In genomic region chr5:139681466-139681865, GRCh38 we compare ENCODE assay signal across 18 cellular contexts. TPM values are rescaled to one million over a fixed set of nuclear protein-coding genes. Genes with fewer than 3 reads are reported as not detected.
DNase-seq lines count a peak whose midpoint lies in the region; ATAC-seq, FAIRE-seq and TF ChIP-seq lines count a peak whose summit lies in the region.
"Had no signal": no experiment of that assay in that cellular context is flagged by ENCODE, and none has a peak within 500 bp of the region (broad histone marks: within the 10 kb centered on the region; RNA-seq: fewer than 3 reads in every experiment).

No MANE protein-coding gene starts in this region.

- H3K27ac Mint-ChIP-seq in astrocyte (ENCODE audit: unreplicated experiment), result no peak overlapping the region
- peak overlapping the region; percentile 41 for H3K27ac Mint-ChIP-seq in memory B cell
- peak overlapping the region; percentile 20 for H3K27ac Mint-ChIP-seq in stimulated activated naive B cell treated with anti-CD40 and anti-IgM and Interleukin-4, amounts not matched to agents 10 μg/mL and 1 μg/mL and 100 μg/mL, for 72 hours
- H3K27ac Mint-ChIP-seq: HFFc6 had no signal

- H3K9ac ChIP-seq in BLaER1 (no peak overlapping the region), astrocyte (ENCODE audit: low read length) (peak overlapping the region; percentile 16)

- peaks cover 73% of the 10 kb centered on the region for H3K79me2 ChIP-seq in astrocyte (ENCODE audit: insufficient read depth, low read length)

- H3K4me2 ChIP-seq in BLaER1 (peak overlapping the region; percentile 45), astrocyte (ENCODE audit: low read length) (no peak overlapping the region)

- H4K20me1 ChIP-seq in BLaER1 (peaks cover 80% of the 10 kb centered on the region), astrocyte (ENCODE audit: insufficient read depth, low read length) (peaks cover 73% of the 10 kb centered on the region)

- 0 out of 2 replicates have a peak overlapping the region, but pooled peaks have one; percentile 35 for H3K27ac ChIP-seq in BLaER1
- no peak overlapping the region for H3K27ac ChIP-seq in astrocyte (ENCODE audit: low read depth, low read length)
- H3K27ac ChIP-seq: HL-60, SJCRH30 had no signal

- FAIRE-seq in astrocyte (lab: Jason Lieb, UNC) (no peak), GM19239 (lab: Jason Lieb, UNC) (no peak)
- FAIRE-seq: HTR-8/SVneo had no signal

- H3K4me3 ChIP-seq in BLaER1 (no peak overlapping the region), astrocyte (ENCODE audit: insufficient read depth, low read depth, low read length) (no peak overlapping the region), foreskin fibroblast (ENCODE audit: low read depth in 1 of 2, low read length in 2 of 2) (no peak overlapping the region), MG63 (no peak overlapping the region)
- H3K4me3 ChIP-seq: SJCRH30 had no signal

- peaks cover 45% of the 10 kb centered on the region for H3K4me1 Mint-ChIP-seq in astrocyte (ENCODE audit: low read depth, unreplicated experiment)
- H3K4me1 Mint-ChIP-seq in memory B cell, result peaks cover 43% of the 10 kb centered on the region
- peaks cover 44 to 78% of the 10 kb centered on the region in 2 donors for H3K4me1 Mint-ChIP-seq in stimulated activated naive B cell treated with anti-CD40 and anti-IgM and Interleukin-4, amounts not matched to agents 10 μg/mL and 1 μg/mL and 100 μg/mL, for 72 hours

- no peaks in the 10 kb centered on the region for H3K9me3 ChIP-seq in BLaER1
- H3K9me3 ChIP-seq in astrocyte (ENCODE audit: insufficient read depth, low read depth, low read length), result no peaks in the 10 kb centered on the region
- H3K9me3 ChIP-seq in MG63, result no peaks in the 10 kb centered on the region
- H3K9me3 ChIP-seq: SJCRH30 had no signal

- H3K4me1 ChIP-seq in BLaER1 (peaks cover 100% of the 10 kb centered on the region), astrocyte (ENCODE audit: insufficient read depth, low read length) (peaks cover 59% of the 10 kb centered on the region)

- H3K27me3 Mint-ChIP-seq in astrocyte (ENCODE audit: low read depth, unreplicated experiment) (no peaks in the 10 kb centered on the region), memory B cell (no peaks in the 10 kb centered on the region)
- no peaks in the 10 kb centered on the region for H3K27me3 Mint-ChIP-seq in stimulated activated naive B cell treated with anti-CD40 and anti-IgM and Interleukin-4, amounts not matched to agents 10 μg/mL and 1 μg/mL and 100 μg/mL, for 72 hours

- no peak for ATAC-seq in memory B cell (ENCODE audit: low read depth)
- ATAC-seq in stimulated activated naive B cell treated with anti-CD40 and anti-IgM and Interleukin-4, amounts not matched to agents 10 μg/mL and 1 μg/mL and 100 μg/mL, for 72 hours (replicated peaks), result no peak
- ATAC-seq in GM19328 (IDR thresholded peaks at IDR 0.05; ENCODE audit: unreplicated experiment), result no peak
- ATAC-seq: Panc1 had no signal

- H3K36me3 Mint-ChIP-seq in astrocyte (ENCODE audit: low read depth, unreplicated experiment) (peaks cover 25% of the 10 kb centered on the region), memory B cell (peaks cover 17% of the 10 kb centered on the region)
- peaks cover 40 to 66% of the 10 kb centered on the region in 2 donors for H3K36me3 Mint-ChIP-seq in stimulated activated naive B cell treated with anti-CD40 and anti-IgM and Interleukin-4, amounts not matched to agents 10 μg/mL and 1 μg/mL and 100 μg/mL, for 72 hours

- H3K9me3 Mint-ChIP-seq in astrocyte (ENCODE audit: unreplicated experiment) (no peaks in the 10 kb centered on the region), memory B cell (no peaks in the 10 kb centered on the region)
- no peaks in the 10 kb centered on the region for H3K9me3 Mint-ChIP-seq in stimulated activated naive B cell treated with anti-CD40 and anti-IgM and Interleukin-4, amounts not matched to agents 10 μg/mL and 1 μg/mL and 100 μg/mL, for 72 hours
- H3K9me3 Mint-ChIP-seq: CD14-positive monocyte, HFFc6 had no signal

- H3K27me3 ChIP-seq in BLaER1 (no peaks in the 10 kb centered on the region), astrocyte (ENCODE audit: insufficient read depth, low read length) (no peaks in the 10 kb centered on the region), MG63 (no peaks in the 10 kb centered on the region)
- H3K27me3 ChIP-seq: SJCRH30 had no signal

- H3K36me3 ChIP-seq in BLaER1, result peaks cover 45% of the 10 kb centered on the region
- peaks cover 2% of the 10 kb centered on the region for H3K36me3 ChIP-seq in astrocyte (ENCODE audit: insufficient read depth, low read length)
- H3K36me3 ChIP-seq in MG63, result peaks cover 86% of the 10 kb centered on the region

- TF ChIP-seq CTCF in astrocyte (IDR thresholded peaks at IDR 0.05; ENCODE audit: insufficient read depth, low read depth, low read length) (no peak), foreskin fibroblast (IDR thresholded peaks at IDR 0.05; ENCODE audit: low read depth, low read length) (no peak)

- H3K4me3 Mint-ChIP-seq in astrocyte (ENCODE audit: unreplicated experiment) (no peak overlapping the region), memory B cell (no peak overlapping the region)
- H3K4me3 Mint-ChIP-seq in stimulated activated naive B cell treated with anti-CD40 and anti-IgM and Interleukin-4, amounts not matched to agents 10 μg/mL and 1 μg/mL and 100 μg/mL, for 72 hours, result no peak overlapping the region
- H3K4me3 Mint-ChIP-seq: CD14-positive monocyte, HFFc6 had no signal

- H2AFZ ChIP-seq in astrocyte (ENCODE audit: low read depth, low read length), result no peak overlapping the region

- DNase-seq in astrocyte (ENCODE audit: low read depth) (no peak), memory B cell (ENCODE audit: low spot score in 2 of 2) (no peak), foreskin fibroblast (no peak), MG63 (no peak), GM19239 (ENCODE audit: insufficient read length, low spot score) (no peak)
- no peak for DNase-seq in stimulated activated naive B cell treated with anti-CD40 and anti-IgM and Interleukin-4, amounts not matched to agents 10 μg/mL and 1 μg/mL and 100 μg/mL, for 72 hours
- DNase-seq: DMS79 treated with DMSO at 0.1 percent for 48 hours, H7, HFFc6, NCI-H1105, NCI-H2081 treated with DMSO at 0.1 percent for 48 hours, SJCRH30 had no signal

RNA-seq across cellular contexts. Expression of gene CXXC5, which starts 33.3 kb away (rescaled TPM):
- 151 and 185 TPM in 2 replicates for total RNA-seq in astrocyte
- total RNA-seq in MG63 (2014; rRNA removed; shearing (Covaris generic); ENCODE audit: low replicate concordance), result 133 and 193 TPM in 2 replicates
